In the genomic region with DNA sequence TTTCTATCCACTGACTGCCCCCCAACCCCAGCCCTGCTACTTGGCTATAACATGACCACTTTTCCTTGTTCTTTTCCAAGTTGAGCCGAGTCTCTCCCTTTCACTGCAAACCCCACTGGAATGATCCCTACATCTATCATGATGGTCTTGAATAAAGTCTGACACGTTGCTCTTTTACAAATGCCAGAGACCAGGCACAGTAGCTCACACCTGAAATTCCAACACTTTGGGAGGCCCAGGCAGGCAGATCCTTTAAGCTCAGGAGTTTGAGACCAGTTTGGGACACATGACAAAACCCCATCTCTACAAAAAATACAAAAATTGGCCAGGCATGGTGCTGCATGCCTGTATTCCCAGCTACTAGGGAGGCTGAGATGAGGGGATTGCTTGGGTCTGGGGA, we compare ENCODE assay signal across 37 cellular contexts.
"Had no signal": no experiment of that assay in that cellular context is flagged by ENCODE, and none has a peak within 500 bp of the region (broad histone marks: within the 10 kb centered on the region; RNA-seq: fewer than 3 reads in every experiment).

No MANE protein-coding gene starts in this region.

- H3K27ac ChIP-seq: adrenal gland, body of pancreas, epithelial cell of prostate, esophagus squamous epithelium, gastroesophageal sphincter, WERI-Rb-1 had no signal

- DNase-seq: activated B cell treated with CpG ODN at 0.5 μM for 24 hours; activated CD4-positive, alpha-beta T cell treated with anti-CD3 and anti-CD28 coated beads for 48 hours; activated CD4-positive, alpha-beta T cell treated with anti-CD3 and anti-CD28 coated beads, Interleukin-2, amount 50 U/mL, for 1 hour; activated CD4-positive, alpha-beta T cell treated with anti-CD3 and anti-CD28 coated beads, Interleukin-2, amount 50 U/mL, for 48 hours; activated CD8-positive, alpha-beta memory T cell treated with anti-CD3 and anti-CD28 coated beads for 24 hours; activated CD8-positive, alpha-beta memory T cell treated with anti-CD3 and anti-CD28 coated beads, Interleukin-2, amount 50 U/mL, for 4 hours; activated CD8-positive, alpha-beta T cell treated with anti-CD3 and anti-CD28 coated beads for 36 hours; activated effector memory CD4-positive, alpha-beta T cell treated with anti-CD3 and anti-CD28 coated beads, Interleukin-2, amount 50 U/mL, for 16 hours; activated naive CD4-positive, alpha-beta T cell treated with anti-CD3 and anti-CD28 coated beads for 36 hours; activated naive CD8-positive, alpha-beta T cell treated with anti-CD3 and anti-CD28 coated beads for 36 hours; activated naive CD8-positive, alpha-beta T cell treated with anti-CD3 and anti-CD28 coated beads, Interleukin-2, amount 50 U/mL, for 24 hours; activated T-cell treated with anti-CD3 and anti-CD28 coated beads, Interleukin-2, amount 50 U/mL, for 1 hour; activated T-cell treated with anti-CD3 and anti-CD28 coated beads, Interleukin-2, amount 50 U/mL, for 48 hours; adrenal gland; amygdala; aorta; body of pancreas; caudate nucleus; cortex of kidney; dermis blood vessel endothelial cell; effector CD4-positive, alpha-beta T cell; effector memory CD8-positive, alpha-beta T cell; esophagus squamous epithelium; foreskin melanocyte; T-helper 1 cell; T-helper 17 cell; T1000; WERI-Rb-1 had no signal

- H3K36me3 ChIP-seq: adrenal gland, esophagus squamous epithelium, gastroesophageal sphincter, WERI-Rb-1 had no signal

- H3K4me3 ChIP-seq: adrenal gland, body of pancreas, esophagus squamous epithelium, gastroesophageal sphincter had no signal

- FAIRE-seq: colon, endometrium, endothelial cell of umbilical vein had no signal

- H3K27me3 ChIP-seq: adrenal gland, body of pancreas, esophagus squamous epithelium, gastroesophageal sphincter had no signal

- H3K4me3 Mint-ChIP-seq: activated B cell treated with CpG ODN at 0.5 μM for 24 hours; activated CD8-positive, alpha-beta T cell treated with anti-CD3 and anti-CD28 coated beads for 36 hours; activated naive CD4-positive, alpha-beta T cell treated with anti-CD3 and anti-CD28 coated beads for 36 hours; activated naive CD4-positive, alpha-beta T cell treated with anti-CD3 and anti-CD28 coated beads, Interleukin-2, amount 50 U/mL, for 24 hours; activated naive CD8-positive, alpha-beta T cell treated with anti-CD3 and anti-CD28 coated beads for 36 hours; activated naive CD8-positive, alpha-beta T cell treated with anti-CD3 and anti-CD28 coated beads, Interleukin-2, amount 50 U/mL, for 24 hours; activated T-helper 1 cell treated with anti-CD3 and anti-CD28 coated beads, Interleukin-12 subunit alpha, Interleukin-12 subunit beta, Interleukin-2, Interleukin-4 antibody, amounts not matched to agents 30 ng/mL and 10 ng/mL and 1 ng/mL, durations not matched to agents 14 hours and 24 hours and 36 hours; effector memory CD8-positive, alpha-beta T cell; T-helper 17 cell; T-helper 2 cell treated with Interferon-gamma antibody and Interleukin-4, amounts not matched to agents 5 μg/mL and 100 μg/mL, for 36 hours had no signal

- H3K9me3 Mint-ChIP-seq: activated B cell treated with CpG ODN at 0.5 μM for 24 hours; activated CD8-positive, alpha-beta T cell treated with anti-CD3 and anti-CD28 coated beads for 36 hours; activated naive CD4-positive, alpha-beta T cell treated with anti-CD3 and anti-CD28 coated beads for 36 hours; activated naive CD4-positive, alpha-beta T cell treated with anti-CD3 and anti-CD28 coated beads, Interleukin-2, amount 50 U/mL, for 24 hours; activated naive CD8-positive, alpha-beta T cell treated with anti-CD3 and anti-CD28 coated beads for 36 hours; activated naive CD8-positive, alpha-beta T cell treated with anti-CD3 and anti-CD28 coated beads, Interleukin-2, amount 50 U/mL, for 24 hours; activated T-helper 1 cell treated with anti-CD3 and anti-CD28 coated beads, Interleukin-12 subunit alpha, Interleukin-12 subunit beta, Interleukin-2, Interleukin-4 antibody, amounts not matched to agents 30 ng/mL and 10 ng/mL and 1 ng/mL, durations not matched to agents 14 hours and 24 hours and 36 hours; activated T-helper 2 cell treated with anti-CD3 and anti-CD28 coated beads, Interferon-gamma antibody, Interleukin-2, Interleukin-4, amounts not matched to agents 10 μg/mL and 5 μg/mL and 100 μg/mL, durations not matched to agents 14 hours and 24 hours and 36 hours; T-helper 2 cell treated with Interferon-gamma antibody and Interleukin-4, amounts not matched to agents 5 μg/mL and 100 μg/mL, for 36 hours had no signal

- H3K4me1 Mint-ChIP-seq: activated B cell treated with CpG ODN at 0.5 μM for 24 hours; activated naive CD4-positive, alpha-beta T cell treated with anti-CD3 and anti-CD28 coated beads, Interleukin-2, amount 50 U/mL, for 24 hours; activated naive CD8-positive, alpha-beta T cell treated with anti-CD3 and anti-CD28 coated beads for 36 hours; activated naive CD8-positive, alpha-beta T cell treated with anti-CD3 and anti-CD28 coated beads, Interleukin-2, amount 50 U/mL, for 24 hours; T-helper 17 cell had no signal

- H3K27ac Mint-ChIP-seq: activated B cell treated with CpG ODN at 0.5 μM for 24 hours; activated CD8-positive, alpha-beta T cell treated with anti-CD3 and anti-CD28 coated beads for 36 hours; activated naive CD4-positive, alpha-beta T cell treated with anti-CD3 and anti-CD28 coated beads for 36 hours; activated naive CD4-positive, alpha-beta T cell treated with anti-CD3 and anti-CD28 coated beads, Interleukin-2, amount 50 U/mL, for 24 hours; activated naive CD8-positive, alpha-beta T cell treated with anti-CD3 and anti-CD28 coated beads for 36 hours; activated naive CD8-positive, alpha-beta T cell treated with anti-CD3 and anti-CD28 coated beads, Interleukin-2, amount 50 U/mL, for 24 hours; activated T-helper 1 cell treated with anti-CD3 and anti-CD28 coated beads, Interleukin-12 subunit alpha, Interleukin-12 subunit beta, Interleukin-2, Interleukin-4 antibody, amounts not matched to agents 30 ng/mL and 10 ng/mL and 1 ng/mL, durations not matched to agents 14 hours and 24 hours and 36 hours; activated T-helper 2 cell treated with anti-CD3 and anti-CD28 coated beads, Interferon-gamma antibody, Interleukin-2, Interleukin-4, amounts not matched to agents 10 μg/mL and 5 μg/mL and 100 μg/mL, durations not matched to agents 14 hours and 24 hours and 36 hours; effector memory CD8-positive, alpha-beta T cell; T-helper 17 cell; T-helper 2 cell treated with Interferon-gamma antibody and Interleukin-4, amounts not matched to agents 5 μg/mL and 100 μg/mL, for 36 hours had no signal

- H3K36me3 Mint-ChIP-seq: activated naive CD4-positive, alpha-beta T cell treated with anti-CD3 and anti-CD28 coated beads, Interleukin-2, amount 50 U/mL, for 24 hours; activated naive CD8-positive, alpha-beta T cell treated with anti-CD3 and anti-CD28 coated beads for 36 hours had no signal

- H3K27me3 Mint-ChIP-seq: activated B cell treated with CpG ODN at 0.5 μM for 24 hours; activated CD8-positive, alpha-beta T cell treated with anti-CD3 and anti-CD28 coated beads for 36 hours; activated naive CD4-positive, alpha-beta T cell treated with anti-CD3 and anti-CD28 coated beads, Interleukin-2, amount 50 U/mL, for 24 hours; activated naive CD8-positive, alpha-beta T cell treated with anti-CD3 and anti-CD28 coated beads for 36 hours; activated naive CD8-positive, alpha-beta T cell treated with anti-CD3 and anti-CD28 coated beads, Interleukin-2, amount 50 U/mL, for 24 hours; effector memory CD8-positive, alpha-beta T cell had no signal

- H3K4me1 ChIP-seq: body of pancreas, esophagus squamous epithelium had no signal

- H3K9me3 ChIP-seq: adrenal gland, body of pancreas, esophagus squamous epithelium, gastroesophageal sphincter had no signal
